In the genomic region with DNA sequence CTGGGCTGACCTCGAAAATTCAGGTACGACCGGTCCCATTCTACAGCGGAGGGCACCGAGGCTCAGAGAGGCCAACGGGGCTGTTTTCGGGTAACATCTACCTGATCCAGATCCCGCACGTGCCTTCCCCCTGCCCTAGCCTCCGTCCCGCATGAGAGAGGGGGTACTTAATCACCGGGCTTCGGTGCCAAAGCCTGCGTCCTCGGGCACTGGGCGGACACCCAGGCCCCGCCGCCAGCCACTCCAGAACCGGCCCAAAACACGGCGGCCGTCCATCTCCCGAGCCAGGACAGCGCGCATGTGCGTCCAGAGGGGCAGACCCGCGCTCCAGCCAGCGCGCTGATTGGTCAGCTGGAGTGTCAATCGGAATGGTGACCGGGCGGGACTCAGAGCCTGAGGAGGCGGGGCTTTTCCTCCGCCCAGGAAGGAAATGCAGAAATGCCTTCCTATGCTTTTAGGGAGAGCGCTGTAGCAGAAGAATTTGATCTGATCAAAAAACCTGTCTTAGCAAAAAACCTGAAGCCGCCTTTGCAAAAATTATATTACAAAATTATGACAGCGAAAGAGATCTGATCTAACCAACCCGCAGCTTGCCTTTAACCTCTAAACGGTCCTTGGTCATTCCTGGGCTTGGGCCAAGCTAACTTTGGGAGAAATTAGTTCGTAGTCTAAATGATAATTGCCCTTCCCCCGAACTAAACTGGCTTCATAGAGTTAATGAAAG, we compare ENCODE assay signal across 8 cellular contexts. TPM values are rescaled to one million over a fixed set of nuclear protein-coding genes. Genes with fewer than 3 reads are reported as not detected.
DNase-seq lines count a peak whose midpoint lies in the region; ATAC-seq and TF ChIP-seq lines count a peak whose summit lies in the region.

Gene RPUSD3, minus strand, starts transcription at position 294 of the 724 bp plus-strand sequence. Its CDS starts 18 bp downstream, at position 276.

- H3K27me3 Mint-ChIP-seq in activated CD4-positive, alpha-beta T cell treated with anti-CD3 and anti-CD28 coated beads, Interleukin-2, amount 10 ng/mL, durations not matched to agents 24 days and 14 days, result no peaks in the 10 kb centered on the region

- H3K4me3 Mint-ChIP-seq in activated CD4-positive, alpha-beta T cell treated with anti-CD3 and anti-CD28 coated beads, Interleukin-2, amount 10 ng/mL, durations not matched to agents 24 days and 14 days, result peak within 1 kb of the TSS; percentile 99

- ATAC-seq in HG03432 (IDR thresholded peaks at IDR 0.05; ENCODE audit: unreplicated experiment), result peak; percentile 98
- ATAC-seq in left colon, result peak; percentile 99

- TF ChIP-seq POLR2A in GM19099 (IDR thresholded peaks at IDR 0.05; ENCODE audit: extremely low read depth, insufficient read length, low read depth), result peak; percentile 79

- no peaks in the 10 kb centered on the region for H3K9me3 Mint-ChIP-seq in activated CD4-positive, alpha-beta T cell treated with anti-CD3 and anti-CD28 coated beads, Interleukin-2, amount 10 ng/mL, durations not matched to agents 24 days and 14 days

- peaks cover 27% of the 10 kb centered on the region for H3K36me3 Mint-ChIP-seq in activated CD4-positive, alpha-beta T cell treated with anti-CD3 and anti-CD28 coated beads, Interleukin-2, amount 10 ng/mL, durations not matched to agents 24 days and 14 days (ENCODE audit: low read depth)

- H3K27ac ChIP-seq in coronary artery, result peak within 1 kb of the TSS; percentile 70 to 92

- DNase-seq in AML-193 (lab: John Stamatoyannopoulos, UW), result peak; percentile 94 to 95
- DNase-seq in NCI-H526 treated with DMSO at 0.1 percent for 48 hours (lab: John Stamatoyannopoulos, UW), result peak; percentile 84
- peak; percentile 99 for DNase-seq in activated CD4-positive, alpha-beta T cell treated with anti-CD3 and anti-CD28 coated beads, Interleukin-2, amount 10 ng/mL, durations not matched to agents 24 days and 14 days
- DNase-seq in coronary artery (ENCODE audit: low spot score), result peak; percentile 97
- DNase-seq in left colon, result peak; percentile 96 to 98
- DNase-seq in stimulated activated CD4-positive, alpha-beta T cell treated with anti-CD3 and anti-CD28 coated beads, Interleukin-1b, Interleukin-23, amount 100 ng/mL, for 48 hours, result peak; percentile 95

- H3K4me1 Mint-ChIP-seq in activated CD4-positive, alpha-beta T cell treated with anti-CD3 and anti-CD28 coated beads, Interleukin-2, amount 10 ng/mL, durations not matched to agents 24 days and 14 days, result peaks cover 26% of the 10 kb centered on the region

- intact Hi-C loops in activated CD4-positive, alpha-beta T cell treated with anti-CD3 and anti-CD28 coated beads, Interleukin-2, amount 10 ng/mL, durations not matched to agents 24 days and 14 days (cut with micrococcal nuclease), result loop anchor here (1.0 to 10.0 kb wide), 7 partner anchors 46 to 478 kb away; partner anchors contain the start of genes CRELD1, FANCD2, JAGN1 and PRRT3
- intact Hi-C loops in left colon (cut with DNase I, micrococcal nuclease), result no loop called here

- H3K4me3 ChIP-seq in coronary artery, result peak within 1 kb of the TSS; percentile 77

- peak within 1 kb of the TSS; percentile 98 for H3K27ac Mint-ChIP-seq in activated CD4-positive, alpha-beta T cell treated with anti-CD3 and anti-CD28 coated beads, Interleukin-2, amount 10 ng/mL, durations not matched to agents 24 days and 14 days

- no peak for TF ChIP-seq CTCF in coronary artery (IDR thresholded peaks at IDR 0.05)

RNA-seq across cellular contexts. Expression of gene RPUSD3, which starts in this region (rescaled TPM):
- total RNA-seq in activated CD4-positive, alpha-beta T cell treated with anti-CD3 and anti-CD28 coated beads, Interleukin-2, amount 10 ng/mL, durations not matched to agents 24 days and 14 days, result 84.3 and 85.7 TPM in 2 replicates
- total RNA-seq in left colon, result 10 to 100 TPM; 27.3 to 29.9 TPM

Comparison
In these comparisons a context has a peak if more than half of its experiments do, and no peak if none do; other contexts are left out.
1. Peak in every context shown above with its lines: DNase-seq, ATAC-seq, H3K4me3 ChIP-seq and H3K27ac ChIP-seq.